9 cellular contexts compared by ENCODE assay signal in genomic region chr11:75773595-75774353, GRCh38. TPM values are rescaled to one million over a fixed set of nuclear protein-coding genes. Genes with fewer than 3 reads are reported as not detected.
A peak's percentile ranks its signal among the peaks of the same experiment; 100 is the strongest.
DNase-seq lines count a peak whose midpoint lies in the region; ATAC-seq and TF ChIP-seq lines count a peak whose summit lies in the region.
"Had no signal": no experiment of that assay in that cellular context is flagged by ENCODE, and none has a peak within 500 bp of the region (broad histone marks: within the 10 kb centered on the region; RNA-seq: fewer than 3 reads in every experiment).

No MANE protein-coding gene starts in this region.

- peak; percentile 85 for ATAC-seq in HG03066 (IDR thresholded peaks at IDR 0.05; ENCODE audit: low read depth, unreplicated experiment)

- no peak overlapping the region for H3K4me3 Mint-ChIP-seq in T-helper 2 cell treated with Interferon-gamma antibody and Interleukin-4, amounts not matched to agents 5 μg/mL and 100 μg/mL, for 36 hours

- H3K4me1 ChIP-seq in uterus = peaks cover 0 to 2% of the 10 kb centered on the region in 2 donors

- no peak for TF ChIP-seq CTCF in uterus (IDR thresholded peaks at IDR 0.05)

- intact Hi-C loops in uterus (cut with DNase I; ENCODE audit: low total_unique reads) = no loop called here

- peak; percentile 47 for DNase-seq in stimulated activated CD4-positive, alpha-beta T cell treated with anti-CD3 and anti-CD28 coated beads, Interleukin-1b, Interleukin-23, amount 100 ng/mL, for 48 hours
- DNase-seq in stimulated activated CD4-positive, alpha-beta T cell treated with anti-CD3 and anti-CD28 coated beads, Interleukin-15, amount 100 ng/mL, for 24 hours = no peak
- peak; percentile 15 for DNase-seq in T-helper 2 cell treated with Interferon-gamma antibody and Interleukin-4, amounts not matched to agents 5 μg/mL and 100 μg/mL, for 36 hours (ENCODE audit: low spot score)
- no peak for DNase-seq in HEK293T (ENCODE audit: extremely low spot score)
- no peak for DNase-seq in uterus
- no peak for DNase-seq in activated gamma-delta T cell treated with Interleukin-2 at 50 U/mL for 16 hours
- no peak for DNase-seq in COR-L47 (lab: John Stamatoyannopoulos, UW)
- DNase-seq: heart left ventricle had no signal

- POLR2A ChIA-PET in HEK293T (lab: Yijun Ruan, JAX) = no interaction called here

- CTCF ChIA-PET in HEK293T (lab: Yijun Ruan, JAX) = no interaction called here

- no peaks in the 10 kb centered on the region for H3K36me3 Mint-ChIP-seq in T-helper 2 cell treated with Interferon-gamma antibody and Interleukin-4, amounts not matched to agents 5 μg/mL and 100 μg/mL, for 36 hours (ENCODE audit: low read depth)

- H3K27me3 ChIP-seq in uterus = no peaks in the 10 kb centered on the region

- peaks cover 24% of the 10 kb centered on the region for H3K27me3 Mint-ChIP-seq in T-helper 2 cell treated with Interferon-gamma antibody and Interleukin-4, amounts not matched to agents 5 μg/mL and 100 μg/mL, for 36 hours (ENCODE audit: low read depth)

- H3K9me3 Mint-ChIP-seq in T-helper 2 cell treated with Interferon-gamma antibody and Interleukin-4, amounts not matched to agents 5 μg/mL and 100 μg/mL, for 36 hours = no peaks in the 10 kb centered on the region

- no peak overlapping the region for H3K4me3 ChIP-seq in uterus
- H3K4me3 ChIP-seq: heart left ventricle had no signal

- H3K4me1 Mint-ChIP-seq in T-helper 2 cell treated with Interferon-gamma antibody and Interleukin-4, amounts not matched to agents 5 μg/mL and 100 μg/mL, for 36 hours (ENCODE audit: low read depth) = peaks cover 23% of the 10 kb centered on the region

- no peak for TF ChIP-seq POLR2A in uterus (IDR thresholded peaks at IDR 0.05)

- H3K9me3 ChIP-seq in uterus = no peaks in the 10 kb centered on the region
- H3K9me3 ChIP-seq: heart left ventricle had no signal

- H3K36me3 ChIP-seq in uterus = no peaks in the 10 kb centered on the region
- H3K36me3 ChIP-seq: heart left ventricle had no signal

- peak overlapping the region; percentile 81 for H3K27ac Mint-ChIP-seq in T-helper 2 cell treated with Interferon-gamma antibody and Interleukin-4, amounts not matched to agents 5 μg/mL and 100 μg/mL, for 36 hours

- H3K27ac ChIP-seq in uterus = no peak overlapping the region

TF ChIP-seq in HEK293T, 16 proteins besides CTCF, POLR2A, EP300 and RAD21:
- TF ChIP-seq TARDBP (IDR thresholded peaks at IDR 0.05) = no peak
- no peak for TF ChIP-seq L3MBTL2 (conservative IDR thresholded peaks at IDR 0.05)
- no peak for TF ChIP-seq ELF4 (IDR thresholded peaks at IDR 0.05)
- TF ChIP-seq ARNT (IDR thresholded peaks at IDR 0.05) = no peak
- TF ChIP-seq BHLHE40 (IDR thresholded peaks at IDR 0.05; ENCODE audit: borderline replicate concordance) = no peak
- TF ChIP-seq HDGF (IDR thresholded peaks at IDR 0.05; ENCODE audit: borderline replicate concordance) = no peak
- no peak for TF ChIP-seq PKNOX1 (IDR thresholded peaks at IDR 0.05)
- no peak for TF ChIP-seq NFRKB (IDR thresholded peaks at IDR 0.05)
- TF ChIP-seq FOXA1 (IDR thresholded peaks at IDR 0.05) = no peak
- no peak for TF ChIP-seq SUZ12 (IDR thresholded peaks at IDR 0.05)
- TF ChIP-seq LEF1 (IDR thresholded peaks at IDR 0.05; ENCODE audit: borderline replicate concordance) = no peak
- TF ChIP-seq ZNF384 (IDR thresholded peaks at IDR 0.05) = no peak
- TF ChIP-seq SP1 (IDR thresholded peaks at IDR 0.05) = no peak
- no peak for TF ChIP-seq CTBP1 (IDR thresholded peaks at IDR 0.05; ENCODE audit: borderline replicate concordance)
- TF ChIP-seq FOXM1 (IDR thresholded peaks at IDR 0.05; ENCODE audit: borderline replicate concordance) = no peak
- no peak for TF ChIP-seq FOXK2 (IDR thresholded peaks at IDR 0.05)

RNA-seq across cellular contexts. Expression of gene DGAT2, which starts 5.2 kb away (rescaled TPM):
- total RNA-seq in uterus = 1 to 10 TPM in 2 of 4 donors, under 1 TPM in 1, not detected in 1; 0.29 to 1.5 (median 1.5) TPM

RNA-seq across cellular contexts. Expression of gene UVRAG, which starts 41.2 kb away (rescaled TPM):
- 10 to 100 TPM; 14.9 to 42.9 (median 26.4) TPM for total RNA-seq in uterus

RNA-seq across cellular contexts. Expression of gene MOGAT2, which starts 56.1 kb away (rescaled TPM):
- under 1 TPM in 2 of 4 donors, not detected in 2; 0.29 to 0.62 TPM for total RNA-seq in uterus

Comparison
In these comparisons a context has a peak if more than half of its experiments do, and no peak if none do; other contexts are left out.
1. DNase-seq: peak in stimulated activated CD4-positive, alpha-beta T cell treated with anti-CD3 and anti-CD28 coated beads, Interleukin-1b, Interleukin-23, amount 100 ng/mL, for 48 hours (single experiment) and T-helper 2 cell treated with Interferon-gamma antibody and Interleukin-4, amounts not matched to agents 5 μg/mL and 100 μg/mL, for 36 hours (single experiment); none in stimulated activated CD4-positive, alpha-beta T cell treated with anti-CD3 and anti-CD28 coated beads, Interleukin-15, amount 100 ng/mL, for 24 hours (single experiment), HEK293T (single experiment), uterus (0 of 2), activated gamma-delta T cell treated with Interleukin-2 at 50 U/mL for 16 hours (single experiment) and COR-L47 (single experiment).